Comparison of ENCODE assay signal across 8 cellular contexts in genomic region chr9:109477269-109478203, GRCh38. TPM values are rescaled to one million over a fixed set of nuclear protein-coding genes. Genes with fewer than 3 reads are reported as not detected.
DNase-seq lines count a peak whose midpoint lies in the region; ATAC-seq and TF ChIP-seq lines count a peak whose summit lies in the region.

No MANE protein-coding gene starts in this region.

- no peaks in the 10 kb centered on the region for H3K9me3 Mint-ChIP-seq in activated T-helper 2 cell treated with anti-CD3 and anti-CD28 coated beads, Interferon-gamma antibody, Interleukin-2, Interleukin-4, amounts not matched to agents 10 μg/mL and 5 μg/mL and 100 μg/mL, durations not matched to agents 14 hours and 24 hours and 36 hours
- H3K9me3 Mint-ChIP-seq in neural crest cell (no peaks in the 10 kb centered on the region), CD14-positive monocyte (peaks cover 0 to 5% (median 0%) of the 10 kb centered on the region in 7 donors)

- H3F3A ChIP-seq in GM23248 (ENCODE audit: insufficient read depth), result 0 out of 2 replicates have a peak, but pooled peaks cover 4% of the 10 kb centered on the region

- peak; percentile 89 for ATAC-seq in GM19372 (IDR thresholded peaks at IDR 0.05; ENCODE audit: low read depth, unreplicated experiment)
- peak; percentile 89 for ATAC-seq in HG03342 (IDR thresholded peaks at IDR 0.05; ENCODE audit: unreplicated experiment)

- in situ Hi-C loops in GM23248 (cut with MboI), result no loop called here

- H3K4me2 ChIP-seq in GM23248 (ENCODE audit: unreplicated experiment), result no peak overlapping the region

- TF ChIP-seq CTCF in neural crest cell (conservative IDR thresholded peaks at IDR 0.05), result no peak
- TF ChIP-seq CTCF in CD14-positive monocyte (IDR thresholded peaks at IDR 0.05), result no peak

- H3K4me1 Mint-ChIP-seq in activated T-helper 2 cell treated with anti-CD3 and anti-CD28 coated beads, Interferon-gamma antibody, Interleukin-2, Interleukin-4, amounts not matched to agents 10 μg/mL and 5 μg/mL and 100 μg/mL, durations not matched to agents 14 hours and 24 hours and 36 hours (ENCODE audit: low read depth), result peaks cover 18% of the 10 kb centered on the region
- H3K4me1 Mint-ChIP-seq in neural crest cell (no peaks in the 10 kb centered on the region), CD14-positive monocyte (no peaks in the 10 kb centered on the region)

- no peaks in the 10 kb centered on the region for H3K79me2 ChIP-seq in GM23248 (ENCODE audit: insufficient read depth)

- no peaks in the 10 kb centered on the region for H3K9me2 ChIP-seq in GM23248 (ENCODE audit: insufficient read depth)

- WGBS in GM23248 (ENCODE audit: low coverage in 1 of 2, low lambda C conversion rate in 2 of 2, missing lambda C conversion rate in 2 of 2), 2 experiments, result 60 to 64% methylated on average over 13 of the region's 13 CpGs

- no peaks in the 10 kb centered on the region for H3K36me3 Mint-ChIP-seq in activated T-helper 2 cell treated with anti-CD3 and anti-CD28 coated beads, Interferon-gamma antibody, Interleukin-2, Interleukin-4, amounts not matched to agents 10 μg/mL and 5 μg/mL and 100 μg/mL, durations not matched to agents 14 hours and 24 hours and 36 hours (ENCODE audit: low read depth)
- H3K36me3 Mint-ChIP-seq in neural crest cell (ENCODE audit: low read depth) (no peaks in the 10 kb centered on the region), CD14-positive monocyte (no peaks in the 10 kb centered on the region)

- H3K9ac ChIP-seq in GM23248, result no peak overlapping the region

- H3K4me3 ChIP-seq in GM23248, result no peak overlapping the region

- H3K27me3 ChIP-seq in GM23248 (replicated peaks; ENCODE audit: insufficient read depth), result no peaks in the 10 kb centered on the region

- no peak overlapping the region for H2AFZ ChIP-seq in GM23248

- no peaks in the 10 kb centered on the region for H3K9me3 ChIP-seq in GM23248 (ENCODE audit: low read depth)

- no peaks in the 10 kb centered on the region for H3K4me1 ChIP-seq in GM23248 (ENCODE audit: insufficient read depth)

- no peaks in the 10 kb centered on the region for H3K36me3 ChIP-seq in GM23248 (ENCODE audit: low read depth)

- H3K27me3 Mint-ChIP-seq in activated T-helper 2 cell treated with anti-CD3 and anti-CD28 coated beads, Interferon-gamma antibody, Interleukin-2, Interleukin-4, amounts not matched to agents 10 μg/mL and 5 μg/mL and 100 μg/mL, durations not matched to agents 14 hours and 24 hours and 36 hours (ENCODE audit: low read depth), result peaks cover 11% of the 10 kb centered on the region
- H3K27me3 Mint-ChIP-seq in neural crest cell (ENCODE audit: low read depth) (no peaks in the 10 kb centered on the region), CD14-positive monocyte (ENCODE audit: low read depth in 3 of 3) (peaks cover 74 to 77% (median 76%) of the 10 kb centered on the region in 3 donors)

- no peak overlapping the region for H3K4me3 Mint-ChIP-seq in activated T-helper 2 cell treated with anti-CD3 and anti-CD28 coated beads, Interferon-gamma antibody, Interleukin-2, Interleukin-4, amounts not matched to agents 10 μg/mL and 5 μg/mL and 100 μg/mL, durations not matched to agents 14 hours and 24 hours and 36 hours (ENCODE audit: low read depth)
- H3K4me3 Mint-ChIP-seq in neural crest cell (no peak overlapping the region), CD14-positive monocyte (no peak overlapping the region)

- intact Hi-C loops in activated T-helper 2 cell treated with anti-CD3 and anti-CD28 coated beads, Interferon-gamma antibody, Interleukin-2, Interleukin-4, amounts not matched to agents 10 μg/mL and 5 μg/mL and 100 μg/mL, durations not matched to agents 14 hours and 24 hours and 36 hours (cut with micrococcal nuclease), result loop anchor here (10.0 kb wide), 1 partner anchor 153 kb away; the partner anchor contains the start of gene EPB41L4B
- intact Hi-C loops in CD14-positive monocyte (cut with micrococcal nuclease), result no loop called here

- H3K27ac ChIP-seq in GM23248, result no peak overlapping the region

- no peaks in the 10 kb centered on the region for H4K20me1 ChIP-seq in GM23248 (ENCODE audit: insufficient read depth)

- no peak for DNase-seq in activated T-helper 2 cell treated with anti-CD3 and anti-CD28 coated beads, Interferon-gamma antibody, Interleukin-2, Interleukin-4, amounts not matched to agents 10 μg/mL and 5 μg/mL and 100 μg/mL, durations not matched to agents 14 hours and 24 hours and 36 hours (ENCODE audit: low spot score)
- DNase-seq in neural crest cell (ENCODE audit: low read depth, low spot score), result no peak
- DNase-seq in stimulated activated CD4-positive, alpha-beta T cell treated with anti-CD3 and anti-CD28 coated beads, Interleukin-4, amount 100 ng/mL, for 4 hours, result no peak
- DNase-seq in CD14-positive monocyte (ENCODE audit: low spot score), result no peak
- DNase-seq in GM23248, result no peak
- no peak for DNase-seq in DMS114 treated with DMSO at 0.1 percent for 48 hours (lab: John Stamatoyannopoulos, UW; ENCODE audit: unreplicated experiment)

- H3K27ac Mint-ChIP-seq in activated T-helper 2 cell treated with anti-CD3 and anti-CD28 coated beads, Interferon-gamma antibody, Interleukin-2, Interleukin-4, amounts not matched to agents 10 μg/mL and 5 μg/mL and 100 μg/mL, durations not matched to agents 14 hours and 24 hours and 36 hours, result peak overlapping the region; percentile 9
- H3K27ac Mint-ChIP-seq in neural crest cell (ENCODE audit: unreplicated experiment) (peak overlapping the region; percentile 57), CD14-positive monocyte (no peak overlapping the region)

RNA-seq across cellular contexts. Expression of gene PTPN3, which starts 20.6 kb away (rescaled TPM):
- total RNA-seq in activated T-helper 2 cell treated with anti-CD3 and anti-CD28 coated beads, Interferon-gamma antibody, Interleukin-2, Interleukin-4, amounts not matched to agents 10 μg/mL and 5 μg/mL and 100 μg/mL, durations not matched to agents 14 hours and 24 hours and 36 hours, result 9.2 and 9.4 TPM in 2 replicates
- 1.1 and 1.3 TPM in 2 replicates for total RNA-seq in neural crest cell
- not detected for polyA plus RNA-seq in CD14-positive monocyte
- 0.51 and 1.3 TPM in 2 replicates for total RNA-seq in GM23248 (2014; rRNA removed; shearing (Covaris generic))
- polyA plus RNA-seq in GM23248 (2016; fragmentation: Nextera tagmentation; extraction: Ambion mirVana), result 0.86 and 0.90 TPM in 2 replicates

Comparison
In these comparisons a context has a peak if more than half of its experiments do, and no peak if none do; other contexts are left out.
1. H3K27ac Mint-ChIP-seq: peak in activated T-helper 2 cell treated with anti-CD3 and anti-CD28 coated beads, Interferon-gamma antibody, Interleukin-2, Interleukin-4, amounts not matched to agents 10 μg/mL and 5 μg/mL and 100 μg/mL, durations not matched to agents 14 hours and 24 hours and 36 hours (single experiment) and neural crest cell (single experiment); none in CD14-positive monocyte (0 of 7).